9 cellular contexts compared by ENCODE assay signal in genomic region chr2:186503827-186504606, GRCh38. TPM values are rescaled to one million over a fixed set of nuclear protein-coding genes. Genes with fewer than 3 reads are reported as not detected.
A peak's percentile ranks its signal among the peaks of the same experiment; 100 is the strongest.
DNase-seq lines count a peak whose midpoint lies in the region; ATAC-seq, FAIRE-seq and TF ChIP-seq lines count a peak whose summit lies in the region.
"Had no signal": no experiment of that assay in that cellular context is flagged by ENCODE, and none has a peak within 500 bp of the region (broad histone marks: within the 10 kb centered on the region; RNA-seq: fewer than 3 reads in every experiment).

No MANE protein-coding gene starts in this region.

- H3K36me3 ChIP-seq in adipocyte (ENCODE audit: control insufficient read depth, insufficient read depth, low read length, severe bottlenecking) (peaks cover 92% of the 10 kb centered on the region), kidney (ENCODE audit: control insufficient read depth in 1 of 2, insufficient read depth in 2 of 2, low read length in 2 of 2) (peaks cover 31 to 35% of the 10 kb centered on the region in 2 donors), MG63 (peaks cover 87% of the 10 kb centered on the region), WERI-Rb-1 (peaks cover 69% of the 10 kb centered on the region)

- H3K9ac ChIP-seq in adipocyte (ENCODE audit: low read length) (peak overlapping the region; percentile 13), kidney (ENCODE audit: low read length in 2 of 2) (no peak overlapping the region)

- FAIRE-seq in kidney (lab: Jason Lieb, UNC) = peak; percentile 92

- CTCF ChIA-PET in GM10248 (lab: Yijun Ruan, JAX) = interaction anchor here (0.6 to 5.4 kb wide), 20 partner anchors 8 to 944 kb away, joined by 3 to 80 read pairs (median 4); partner anchors contain the start of genes CALCRL and ITGAV

- no peak overlapping the region for H3K4me3 ChIP-seq in adipocyte (ENCODE audit: low read length)
- H3K4me3 ChIP-seq in kidney (ENCODE audit: low read length in 2 of 2) = no peak overlapping the region
- H3K4me3 ChIP-seq in MG63 = no peak overlapping the region
- no peak overlapping the region for H3K4me3 ChIP-seq in WERI-Rb-1 (ENCODE audit: low read depth, low read length)
- H3K4me3 ChIP-seq: skin epidermis had no signal

- intact Hi-C loops in kidney (cut with DNase I) = loop anchor here (10.0 kb wide), 1 partner anchor 141 kb away; no protein-coding TSS in a partner anchor

- H3K4me1 ChIP-seq in adipocyte (ENCODE audit: control insufficient read depth, insufficient read depth, low read length) (peaks cover 16% of the 10 kb centered on the region), kidney (ENCODE audit: control insufficient read depth in 1 of 2, insufficient read depth in 1 of 2, low read depth in 1 of 2, low read length in 2 of 2) (no peaks in the 10 kb centered on the region)

- TF ChIP-seq CTCF in GM10248 (IDR thresholded peaks at IDR 0.05; ENCODE audit: control extremely low read depth, extremely low read depth, low read depth, missing control alignments) (peak; percentile 39), kidney (IDR thresholded peaks at IDR 0.05; ENCODE audit: borderline replicate concordance, extremely low read depth, insufficient read depth) (peak; percentile 32), WERI-Rb-1 (IDR thresholded peaks at IDR 0.05; ENCODE audit: low read depth, low read length) (no peak)

- H3K27me3 ChIP-seq in adipocyte (replicated peaks; ENCODE audit: control insufficient read depth, insufficient read depth, low read length) (no peaks in the 10 kb centered on the region), MG63 (no peaks in the 10 kb centered on the region), WERI-Rb-1 (ENCODE audit: insufficient read depth, low read depth, severe bottlenecking) (no peaks in the 10 kb centered on the region)

- H3K9me3 ChIP-seq in adipocyte (ENCODE audit: control insufficient read depth, low read length) = no peaks in the 10 kb centered on the region
- no peaks in the 10 kb centered on the region for H3K9me3 ChIP-seq in kidney (ENCODE audit: control insufficient read depth in 1 of 2, low read length in 2 of 2)
- no peaks in the 10 kb centered on the region for H3K9me3 ChIP-seq in MG63
- H3K9me3 ChIP-seq in WERI-Rb-1 (ENCODE audit: severe bottlenecking) = no peaks in the 10 kb centered on the region

- no peak overlapping the region for H3K27ac ChIP-seq in kidney (ENCODE audit: low read depth in 2 of 2, low read length in 2 of 2)
- no peak overlapping the region for H3K27ac ChIP-seq in WERI-Rb-1
- H3K27ac ChIP-seq: skin epidermis had no signal

- DNase-seq in GM10248 (ENCODE audit: extremely low spot score) (peak; percentile 15), NCI-H1694 (lab: John Stamatoyannopoulos, UW) (peak; percentile 29), adipocyte (ENCODE audit: low read depth) (peak; percentile 78), kidney (no peak), MG63 (no peak), WERI-Rb-1 (no peak)

- ATAC-seq in GM21619 (IDR thresholded peaks at IDR 0.05; ENCODE audit: unreplicated experiment) = peak; percentile 50
- no peak for ATAC-seq in HG03280 (IDR thresholded peaks at IDR 0.05; ENCODE audit: unreplicated experiment)

- POLR2A ChIA-PET in GM10248 (lab: Yijun Ruan, JAX) = interaction anchor here (0.6 kb wide), 1 partner anchor 27 kb away, joined by 3 read pairs; no protein-coding TSS in a partner anchor

RNA-seq across cellular contexts. Expression of gene ZC3H15, which starts 18.0 kb away (rescaled TPM):
- 45.3 TPM for total RNA-seq in kidney
- 51.5 TPM for polyA plus RNA-seq in kidney (ENCODE audit: insufficient read depth, low read depth, low replicate concordance)
- total RNA-seq in MG63 (2014; rRNA removed; shearing (Covaris generic); ENCODE audit: low replicate concordance) = 82.9 and 109 TPM in 2 replicates

Comparison
In these comparisons a context has a peak if more than half of its experiments do, and no peak if none do; other contexts are left out.
1. DNase-seq: peak in GM10248 (single experiment), NCI-H1694 (single experiment) and adipocyte (single experiment); none in kidney (single experiment), MG63 (single experiment) and WERI-Rb-1 (single experiment).